Comparison of ENCODE assay signal across 27 cellular contexts in the genomic region with DNA sequence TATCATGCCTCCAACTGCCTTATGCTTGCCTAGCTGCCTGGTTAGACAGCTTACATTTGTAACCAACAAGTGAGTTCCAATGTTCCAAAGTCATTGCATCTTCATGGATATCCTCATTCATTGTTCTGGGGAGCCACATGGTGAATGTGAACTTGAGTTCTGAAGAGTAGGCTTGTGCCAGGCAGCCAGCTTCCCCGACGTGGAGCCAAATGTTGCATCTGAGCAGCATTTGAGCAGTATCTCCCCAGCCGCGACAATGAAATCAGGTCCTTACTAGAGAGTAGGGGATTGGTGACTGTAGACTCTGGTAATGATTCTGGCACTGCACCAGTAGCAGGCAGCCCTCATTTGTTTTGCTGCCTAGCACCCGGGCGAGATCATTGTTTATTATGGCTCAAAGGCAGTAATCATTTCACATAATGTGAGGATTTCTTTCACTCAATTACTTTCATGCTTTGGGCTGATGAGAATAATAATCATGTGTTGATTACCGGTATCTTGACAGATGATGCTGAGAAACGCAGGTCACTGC.
DNase-seq lines count a peak whose midpoint lies in the region; ATAC-seq and TF ChIP-seq lines count a peak whose summit lies in the region.
"Had no signal": no experiment of that assay in that cellular context is flagged by ENCODE, and none has a peak within 500 bp of the region (broad histone marks: within the 10 kb centered on the region; RNA-seq: fewer than 3 reads in every experiment).

No MANE protein-coding gene starts in this region.

- H3K9ac ChIP-seq in neuronal stem cell (ENCODE audit: low read depth, low read length, poor library complexity): no peak overlapping the region
- H3K9ac ChIP-seq: KMS-11 had no signal

- no peak overlapping the region for H3K4me2 ChIP-seq in neuronal stem cell (ENCODE audit: insufficient read depth, low read length, poor library complexity, severe bottlenecking)
- H3K4me2 ChIP-seq: KMS-11 had no signal

- ATAC-seq in CD4-positive, alpha-beta T cell (ENCODE audit: poor library complexity): no peak
- ATAC-seq in CD8-positive, alpha-beta T cell: no peak
- ATAC-seq: activated CD8-positive, alpha-beta memory T cell treated with anti-CD3 and anti-CD28 coated beads, Interleukin-2, amount 10 ng/mL, durations not matched to agents 7 days and 5 days; WTC11 had no signal

- no peaks in the 10 kb centered on the region for H3K27me3 ChIP-seq in neuronal stem cell (ENCODE audit: control insufficient read depth in 3 of 3, insufficient read depth in 3 of 3, low read depth in 1 of 3, low read length in 3 of 3)
- H3K27me3 ChIP-seq in CD4-positive, alpha-beta T cell (ENCODE audit: control insufficient read depth, insufficient read depth, low read length): no peaks in the 10 kb centered on the region
- no peaks in the 10 kb centered on the region for H3K27me3 ChIP-seq in CD8-positive, alpha-beta T cell (ENCODE audit: insufficient read depth, low read length)
- H3K27me3 ChIP-seq: breast epithelium, SJCRH30 had no signal

- H3K79me1 ChIP-seq in neuronal stem cell (ENCODE audit: low read depth, low read length): no peaks in the 10 kb centered on the region

- peaks cover 26% of the 10 kb centered on the region for H3K4me1 Mint-ChIP-seq in brain
- H3K4me1 Mint-ChIP-seq in CD4-positive, alpha-beta T cell (ENCODE audit: low read depth): no peaks in the 10 kb centered on the region
- H3K4me1 Mint-ChIP-seq in CD8-positive, alpha-beta T cell (ENCODE audit: low read depth): no peaks in the 10 kb centered on the region
- H3K4me1 Mint-ChIP-seq: activated CD8-positive, alpha-beta memory T cell treated with anti-CD3 and anti-CD28 coated beads, Interleukin-2, amount 10 ng/mL, durations not matched to agents 7 days and 5 days; activated naive CD4-positive, alpha-beta T cell treated with anti-CD3 and anti-CD28 coated beads, Interleukin-2, amount 10 ng/mL, durations not matched to agents 7 days and 5 days had no signal

- no CpG with 5 or more reads among the region's 8 CpGs for WGBS in neuronal stem cell (ENCODE audit: extremely low coverage in 2 of 2, insufficient read length in 2 of 2, insufficient replicate concordance in 1 of 2), 2 donors

- H3K27ac ChIP-seq in neuronal stem cell (replicated peaks; ENCODE audit: low read length): no peak overlapping the region
- no peak overlapping the region for H3K27ac ChIP-seq in CD4-positive, alpha-beta T cell (ENCODE audit: low read depth, low read length)
- no peak overlapping the region for H3K27ac ChIP-seq in CD8-positive, alpha-beta T cell (ENCODE audit: low read depth, low read length)
- H3K27ac ChIP-seq: breast epithelium, HL-60, KMS-11, SJCRH30 had no signal

- no peak overlapping the region for H2BK120ac ChIP-seq in neuronal stem cell (ENCODE audit: low read depth, low read length)

- no peak overlapping the region for H4K8ac ChIP-seq in neuronal stem cell (ENCODE audit: low read depth, low read length)

- intact Hi-C loops in CD4-positive, alpha-beta T cell (cut with DNase I, micrococcal nuclease): no loop called here
- intact Hi-C loops in CD8-positive, alpha-beta T cell (cut with DNase I, micrococcal nuclease): no loop called here

- H2AK5ac ChIP-seq in neuronal stem cell (ENCODE audit: low read depth, low read length): no peak overlapping the region

- H2BK12ac ChIP-seq in neuronal stem cell (ENCODE audit: low read length): no peak overlapping the region

- no peaks in the 10 kb centered on the region for H3K36me3 Mint-ChIP-seq in brain
- no peaks in the 10 kb centered on the region for H3K36me3 Mint-ChIP-seq in CD4-positive, alpha-beta T cell (ENCODE audit: low read depth)
- H3K36me3 Mint-ChIP-seq in CD8-positive, alpha-beta T cell: no peaks in the 10 kb centered on the region
- H3K36me3 Mint-ChIP-seq: activated CD8-positive, alpha-beta memory T cell treated with anti-CD3 and anti-CD28 coated beads, Interleukin-2, amount 10 ng/mL, durations not matched to agents 7 days and 5 days; activated naive CD4-positive, alpha-beta T cell treated with anti-CD3 and anti-CD28 coated beads, Interleukin-2, amount 10 ng/mL, durations not matched to agents 7 days and 5 days; WTC11 had no signal

- H4K91ac ChIP-seq in neuronal stem cell (ENCODE audit: low read depth, low read length, poor library complexity): no peak overlapping the region

- peaks cover 2 to 12% of the 10 kb centered on the region in 2 donors for H3K4me1 ChIP-seq in neuronal stem cell (ENCODE audit: control insufficient read depth in 2 of 2, insufficient read depth in 1 of 2, low read depth in 1 of 2, low read length in 2 of 2)
- H3K4me1 ChIP-seq in CD8-positive, alpha-beta T cell (ENCODE audit: insufficient read depth, low read length): no peaks in the 10 kb centered on the region
- H3K4me1 ChIP-seq: breast epithelium, SJCRH30 had no signal

- no peak overlapping the region for H2BK5ac ChIP-seq in neuronal stem cell (ENCODE audit: low read length)

- CTCF ChIA-PET in CD4-positive, alpha-beta T cell (lab: Charles Lee): no interaction called here
- CTCF ChIA-PET in CD8-positive, alpha-beta T cell (lab: Charles Lee): no interaction called here

- no peaks in the 10 kb centered on the region for H3K27me3 Mint-ChIP-seq in brain
- H3K27me3 Mint-ChIP-seq in CD4-positive, alpha-beta T cell: no peaks in the 10 kb centered on the region
- H3K27me3 Mint-ChIP-seq in CD8-positive, alpha-beta T cell (ENCODE audit: low read depth): no peaks in the 10 kb centered on the region
- H3K27me3 Mint-ChIP-seq: activated CD8-positive, alpha-beta memory T cell treated with anti-CD3 and anti-CD28 coated beads, Interleukin-2, amount 10 ng/mL, durations not matched to agents 7 days and 5 days; activated naive CD4-positive, alpha-beta T cell treated with anti-CD3 and anti-CD28 coated beads, Interleukin-2, amount 10 ng/mL, durations not matched to agents 7 days and 5 days; progenitor cell of endocrine pancreas had no signal

- DNase-seq in NCI-H1092 (lab: John Stamatoyannopoulos, UW): peak; percentile 88
- DNase-seq in NCI-H1694 (lab: John Stamatoyannopoulos, UW): peak; percentile 81
- DNase-seq in neuronal stem cell (ENCODE audit: low spot score): no peak
- no peak for DNase-seq in CD4-positive, alpha-beta T cell
- no peak for DNase-seq in CD8-positive, alpha-beta T cell
- DNase-seq in T1000 (lab: John Stamatoyannopoulos, UW): no peak
- no peak for DNase-seq in middle frontal gyrus (ENCODE audit: extremely low spot score, low spot score)
- DNase-seq: activated CD4-positive, alpha-beta T cell treated with anti-CD3 and anti-CD28 coated beads, Interleukin-2, amount 50 U/mL, for 1 hour; activated CD8-positive, alpha-beta memory T cell treated with anti-CD3 and anti-CD28 coated beads, Interleukin-2, amount 10 ng/mL, durations not matched to agents 7 days and 5 days; activated naive CD4-positive, alpha-beta T cell treated with anti-CD3 and anti-CD28 coated beads, Interleukin-2, amount 10 ng/mL, durations not matched to agents 7 days and 5 days; activated T-cell treated with anti-CD3 and anti-CD28 coated beads, Interleukin-2, amount 50 U/mL, for 48 hours; amniotic stem cell; effector memory CD4-positive, alpha-beta T cell; erythroblast; GOT3; HFFc6; NCI-H2107; NCI-H524; SJCRH30; stimulated activated CD4-positive, alpha-beta T cell treated with anti-CD3 and anti-CD28 coated beads, Interleukin-15, amount 100 ng/mL, for 24 hours; stimulated activated naive CD4-positive, alpha-beta T cell had no signal

- peak overlapping the region; percentile 2 to 90 (median 61) for H3K27ac Mint-ChIP-seq in brain
- H3K27ac Mint-ChIP-seq in CD4-positive, alpha-beta T cell: no peak overlapping the region
- no peak overlapping the region for H3K27ac Mint-ChIP-seq in CD8-positive, alpha-beta T cell
- H3K27ac Mint-ChIP-seq: activated CD8-positive, alpha-beta memory T cell treated with anti-CD3 and anti-CD28 coated beads, Interleukin-2, amount 10 ng/mL, durations not matched to agents 7 days and 5 days; activated naive CD4-positive, alpha-beta T cell treated with anti-CD3 and anti-CD28 coated beads, Interleukin-2, amount 10 ng/mL, durations not matched to agents 7 days and 5 days; HFFc6; progenitor cell of endocrine pancreas; WTC11 had no signal

- H3K4me3 ChIP-seq in neuronal stem cell (ENCODE audit: low read length in 2 of 2): no peak overlapping the region
- H3K4me3 ChIP-seq in CD8-positive, alpha-beta T cell (ENCODE audit: low read depth, low read length): no peak overlapping the region
- H3K4me3 ChIP-seq: breast epithelium, SJCRH30 had no signal

- no peak overlapping the region for H3K18ac ChIP-seq in neuronal stem cell (ENCODE audit: low read length)

- POLR2A ChIA-PET in CD4-positive, alpha-beta T cell (lab: Charles Lee): no interaction called here
- POLR2A ChIA-PET in CD8-positive, alpha-beta T cell (lab: Charles Lee): no interaction called here

- no peak overlapping the region for H3K14ac ChIP-seq in neuronal stem cell (ENCODE audit: low read length)

- no peaks in the 10 kb centered on the region for H3K36me3 ChIP-seq in neuronal stem cell (replicated peaks in 1 of 2; ENCODE audit: control insufficient read depth in 2 of 2, insufficient read depth in 2 of 2, low read length in 2 of 2)
- H3K36me3 ChIP-seq in CD8-positive, alpha-beta T cell (ENCODE audit: insufficient read depth, low read length): no peaks in the 10 kb centered on the region
- H3K36me3 ChIP-seq: breast epithelium, SJCRH30 had no signal

- no peak for TF ChIP-seq CTCF in brain (conservative IDR thresholded peaks at IDR 0.05)
- no peak for TF ChIP-seq CTCF in CD4-positive, alpha-beta T cell (IDR thresholded peaks at IDR 0.05)
- TF ChIP-seq CTCF in CD8-positive, alpha-beta T cell (IDR thresholded peaks at IDR 0.05): no peak

- no peaks in the 10 kb centered on the region for H3K9me3 ChIP-seq in neuronal stem cell (replicated peaks in 1 of 2; ENCODE audit: control insufficient read depth in 2 of 2, insufficient read depth in 1 of 2, low read depth in 1 of 2, low read length in 2 of 2)
- no peaks in the 10 kb centered on the region for H3K9me3 ChIP-seq in CD4-positive, alpha-beta T cell (ENCODE audit: control insufficient read depth, low read length)
- no peaks in the 10 kb centered on the region for H3K9me3 ChIP-seq in CD8-positive, alpha-beta T cell (ENCODE audit: low read length)
- H3K9me3 ChIP-seq: breast epithelium, SJCRH30 had no signal

- no peak overlapping the region for H3K23ac ChIP-seq in neuronal stem cell (ENCODE audit: low read depth, low read length, poor library complexity)

- no peak overlapping the region for H2BK15ac ChIP-seq in neuronal stem cell (ENCODE audit: low read length)

- no peak overlapping the region for H3K4ac ChIP-seq in neuronal stem cell (ENCODE audit: low read length)

- H3K4me3 Mint-ChIP-seq in brain: peak overlapping the region in 3 of 5 experiments; percentile 11 to 65 (median 54)
- H3K4me3 Mint-ChIP-seq in CD4-positive, alpha-beta T cell: no peak overlapping the region
- no peak overlapping the region for H3K4me3 Mint-ChIP-seq in CD8-positive, alpha-beta T cell
- H3K4me3 Mint-ChIP-seq: activated CD8-positive, alpha-beta memory T cell treated with anti-CD3 and anti-CD28 coated beads, Interleukin-2, amount 10 ng/mL, durations not matched to agents 7 days and 5 days; activated naive CD4-positive, alpha-beta T cell treated with anti-CD3 and anti-CD28 coated beads, Interleukin-2, amount 10 ng/mL, durations not matched to agents 7 days and 5 days; HFFc6; WTC11 had no signal

- H2AFZ ChIP-seq in neuronal stem cell (ENCODE audit: low read length): peak overlapping the region; percentile 13

- no peaks in the 10 kb centered on the region for H3K9me3 Mint-ChIP-seq in brain
- H3K9me3 Mint-ChIP-seq in CD4-positive, alpha-beta T cell: no peaks in the 10 kb centered on the region
- H3K9me3 Mint-ChIP-seq in CD8-positive, alpha-beta T cell: peaks cover 2% of the 10 kb centered on the region
- H3K9me3 Mint-ChIP-seq: activated naive CD4-positive, alpha-beta T cell treated with anti-CD3 and anti-CD28 coated beads, Interleukin-2, amount 10 ng/mL, durations not matched to agents 7 days and 5 days; WTC11 had no signal

Comparison
In these comparisons a context has a peak if more than half of its experiments do, and no peak if none do; other contexts are left out.
1. DNase-seq: peak in NCI-H1092 (single experiment) and NCI-H1694 (single experiment); none in neuronal stem cell (single experiment), CD4-positive, alpha-beta T cell (0 of 10), CD8-positive, alpha-beta T cell (0 of 7), T1000 (single experiment) and middle frontal gyrus (single experiment).
2. H3K27ac Mint-ChIP-seq: peak in brain (5 of 5); none in CD4-positive, alpha-beta T cell (single experiment) and CD8-positive, alpha-beta T cell (single experiment).
3. H3K4me3 Mint-ChIP-seq: peak in brain (3 of 5); none in CD4-positive, alpha-beta T cell (single experiment) and CD8-positive, alpha-beta T cell (single experiment).